In genomic region chrX:24014388-24015018, GRCh38 we compare ENCODE assay signal across 8 cellular contexts. TPM values are rescaled to one million over a fixed set of nuclear protein-coding genes. Genes with fewer than 3 reads are reported as not detected.
A peak's percentile ranks its signal among the peaks of the same experiment; 100 is the strongest.
DNase-seq lines count a peak whose midpoint lies in the region; ATAC-seq and TF ChIP-seq lines count a peak whose summit lies in the region.

No MANE protein-coding gene starts in this region.

- POLR2A ChIA-PET in HEK293T (lab: Yijun Ruan, JAX), result interaction anchor here (2.4 kb wide), 1 partner anchor 12 kb away, joined by 6 read pairs; the partner anchor contains the start of gene KLHL15

- TF ChIP-seq CTCF in omental fat pad (IDR thresholded peaks at IDR 0.05), result no peak

- CTCF ChIA-PET in HEK293T (lab: Yijun Ruan, JAX), result no interaction called here

- no peaks in the 10 kb centered on the region for H3K27me3 Mint-ChIP-seq in activated naive CD8-positive, alpha-beta T cell treated with anti-CD3 and anti-CD28 coated beads for 36 hours

- peak; percentile 53 for DNase-seq in activated naive CD8-positive, alpha-beta T cell treated with anti-CD3 and anti-CD28 coated beads for 36 hours
- peak; percentile 10 to 46 for DNase-seq in stimulated activated CD8-positive, alpha-beta memory T cell treated with anti-CD3 and anti-CD28 coated beads, Interleukin-15, amount 100 ng/mL, for 48 hours (ENCODE audit: low read depth in 2 of 2)
- no peak for DNase-seq in KBM-7
- DNase-seq in cerebellar cortex (ENCODE audit: low spot score), result no peak
- no peak for DNase-seq in HEK293T (ENCODE audit: extremely low spot score)
- DNase-seq in omental fat pad (ENCODE audit: low spot score), result no peak

- ATAC-seq in GM19372 (IDR thresholded peaks at IDR 0.05; ENCODE audit: low read depth, unreplicated experiment) (peak; percentile 76), HG03175 (IDR thresholded peaks at IDR 0.05; ENCODE audit: unreplicated experiment) (peak; percentile 69), omental fat pad (ENCODE audit: low FRiP score) (no peak)

- peak overlapping the region; percentile 80 for H3K4me3 Mint-ChIP-seq in activated naive CD8-positive, alpha-beta T cell treated with anti-CD3 and anti-CD28 coated beads for 36 hours

- peaks cover 18% of the 10 kb centered on the region for H3K36me3 Mint-ChIP-seq in activated naive CD8-positive, alpha-beta T cell treated with anti-CD3 and anti-CD28 coated beads for 36 hours

- H3K27ac Mint-ChIP-seq in activated naive CD8-positive, alpha-beta T cell treated with anti-CD3 and anti-CD28 coated beads for 36 hours, result peak overlapping the region; percentile 92

- H3K4me1 Mint-ChIP-seq in activated naive CD8-positive, alpha-beta T cell treated with anti-CD3 and anti-CD28 coated beads for 36 hours, result peaks cover 25% of the 10 kb centered on the region

- H3K9me3 Mint-ChIP-seq in activated naive CD8-positive, alpha-beta T cell treated with anti-CD3 and anti-CD28 coated beads for 36 hours, result no peaks in the 10 kb centered on the region

- in situ Hi-C loops in KBM-7 (cut with MboI; ENCODE audit: low pct_unique_long_range_greater_than_20kb, low sequenced_read_pairs), result no loop called here

TF ChIP-seq in HEK293T, 16 proteins besides CTCF, POLR2A, EP300 and RAD21:
- TF ChIP-seq CTBP1 (IDR thresholded peaks at IDR 0.05; ENCODE audit: borderline replicate concordance), result no peak
- no peak for TF ChIP-seq L3MBTL2 (conservative IDR thresholded peaks at IDR 0.05)
- TF ChIP-seq PKNOX1 (IDR thresholded peaks at IDR 0.05), result no peak
- TF ChIP-seq ARNT (IDR thresholded peaks at IDR 0.05), result no peak
- TF ChIP-seq TARDBP (IDR thresholded peaks at IDR 0.05), result no peak
- no peak for TF ChIP-seq BHLHE40 (IDR thresholded peaks at IDR 0.05; ENCODE audit: borderline replicate concordance)
- TF ChIP-seq FOXK2 (IDR thresholded peaks at IDR 0.05), result no peak
- no peak for TF ChIP-seq ELF4 (IDR thresholded peaks at IDR 0.05)
- TF ChIP-seq SP1 (IDR thresholded peaks at IDR 0.05), result no peak

RNA-seq across cellular contexts. Expression of gene KLHL15, which starts 12.5 kb away (rescaled TPM):
- 10 to 100 TPM; 13.5 to 14.2 TPM for total RNA-seq in activated naive CD8-positive, alpha-beta T cell treated with anti-CD3 and anti-CD28 coated beads for 36 hours
- 10 to 100 TPM in 3 of 4 donors, 1 to 10 TPM in 1; 7.7 to 56.9 (median 16.0) TPM for total RNA-seq in omental fat pad

RNA-seq across cellular contexts. Expression of gene EIF2S3, which starts 40.3 kb away (rescaled TPM):
- total RNA-seq in activated naive CD8-positive, alpha-beta T cell treated with anti-CD3 and anti-CD28 coated beads for 36 hours, result 100 to 1,000 TPM; 379 to 386 TPM
- total RNA-seq in omental fat pad, result 100 to 1,000 TPM in 2 of 4 donors, 10 to 100 TPM in 2; 75.2 to 154 (median 108) TPM

Comparison
In these comparisons a context has a peak if more than half of its experiments do, and no peak if none do; other contexts are left out.
1. DNase-seq: peak in activated naive CD8-positive, alpha-beta T cell treated with anti-CD3 and anti-CD28 coated beads for 36 hours (single experiment) and stimulated activated CD8-positive, alpha-beta memory T cell treated with anti-CD3 and anti-CD28 coated beads, Interleukin-15, amount 100 ng/mL, for 48 hours (2 of 2); none in KBM-7 (single experiment), cerebellar cortex (single experiment), HEK293T (single experiment) and omental fat pad (single experiment).